In the genomic region with DNA sequence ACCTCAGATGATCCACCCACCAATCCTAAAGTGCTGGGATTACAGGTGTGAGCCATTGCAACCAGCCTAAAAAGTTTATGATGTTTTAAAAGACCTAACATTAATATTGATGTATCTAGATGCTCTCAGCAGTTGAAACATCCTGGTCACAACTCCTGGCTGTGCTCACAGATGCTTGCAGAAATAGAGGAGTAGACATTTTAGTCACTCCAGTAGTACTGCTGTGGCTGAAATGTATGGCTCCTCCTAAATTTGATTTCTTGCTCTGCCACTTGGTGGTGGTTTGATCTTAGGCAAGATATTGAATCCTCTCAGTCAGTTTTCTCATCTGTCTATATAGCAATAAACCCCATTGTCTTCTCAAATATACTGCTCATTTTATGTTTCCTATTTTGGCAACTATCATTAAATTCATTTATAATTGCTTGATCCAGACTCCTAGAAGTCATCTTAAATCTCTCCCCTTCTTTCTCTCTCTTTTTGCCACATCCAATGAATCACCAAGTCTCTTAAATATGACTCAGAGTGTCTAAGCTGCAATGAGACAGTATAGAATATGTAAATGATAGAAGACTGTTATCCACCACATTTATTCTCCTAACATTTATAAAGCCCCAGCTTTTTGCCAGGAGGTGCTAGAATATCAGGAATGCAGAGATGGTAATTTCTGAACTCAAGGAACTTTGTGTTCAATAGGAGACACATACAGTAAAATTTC, we compare ENCODE assay signal across 17 cellular contexts.
"Had no signal": no experiment of that assay in that cellular context is flagged by ENCODE, and none has a peak within 500 bp of the region (broad histone marks: within the 10 kb centered on the region; RNA-seq: fewer than 3 reads in every experiment).

No MANE protein-coding gene starts in this region.

- H3K27ac Mint-ChIP-seq: nephron, T-helper 17 cell, type B pancreatic cell had no signal

- ATAC-seq: body of pancreas, T-helper 17 cell had no signal

- H3K4me1 Mint-ChIP-seq: central memory CD8-positive, alpha-beta T cell; nephron; T-helper 17 cell had no signal

- DNase-seq: activated CD4-positive, alpha-beta T cell treated with anti-CD3 and anti-CD28 coated beads for 4 hours; activated naive CD4-positive, alpha-beta T cell treated with anti-CD3 and anti-CD28 coated beads, Interleukin-2, amount 50 U/mL, for 16 hours; amniotic stem cell; body of pancreas; foreskin fibroblast; glutamatergic neuron; hypothalamus; nucleus accumbens; stimulated activated CD4-positive, alpha-beta T cell treated with anti-CD3 and anti-CD28 coated beads, Interleukin-2, amount 100 ng/mL, for 48 hours; stimulated activated naive CD4-positive, alpha-beta T cell; T-helper 17 cell had no signal

- H3K27ac ChIP-seq: body of pancreas, coronary artery, esophagus muscularis mucosa, suprapubic skin had no signal

- H3K9me3 Mint-ChIP-seq: central memory CD8-positive, alpha-beta T cell; nephron; type B pancreatic cell had no signal

- H3K36me3 Mint-ChIP-seq: type B pancreatic cell had no signal

- H3K4me3 Mint-ChIP-seq: central memory CD8-positive, alpha-beta T cell; nephron; T-helper 17 cell; type B pancreatic cell had no signal
